Comparison of ENCODE assay signal across 8 cellular contexts in the genomic region with DNA sequence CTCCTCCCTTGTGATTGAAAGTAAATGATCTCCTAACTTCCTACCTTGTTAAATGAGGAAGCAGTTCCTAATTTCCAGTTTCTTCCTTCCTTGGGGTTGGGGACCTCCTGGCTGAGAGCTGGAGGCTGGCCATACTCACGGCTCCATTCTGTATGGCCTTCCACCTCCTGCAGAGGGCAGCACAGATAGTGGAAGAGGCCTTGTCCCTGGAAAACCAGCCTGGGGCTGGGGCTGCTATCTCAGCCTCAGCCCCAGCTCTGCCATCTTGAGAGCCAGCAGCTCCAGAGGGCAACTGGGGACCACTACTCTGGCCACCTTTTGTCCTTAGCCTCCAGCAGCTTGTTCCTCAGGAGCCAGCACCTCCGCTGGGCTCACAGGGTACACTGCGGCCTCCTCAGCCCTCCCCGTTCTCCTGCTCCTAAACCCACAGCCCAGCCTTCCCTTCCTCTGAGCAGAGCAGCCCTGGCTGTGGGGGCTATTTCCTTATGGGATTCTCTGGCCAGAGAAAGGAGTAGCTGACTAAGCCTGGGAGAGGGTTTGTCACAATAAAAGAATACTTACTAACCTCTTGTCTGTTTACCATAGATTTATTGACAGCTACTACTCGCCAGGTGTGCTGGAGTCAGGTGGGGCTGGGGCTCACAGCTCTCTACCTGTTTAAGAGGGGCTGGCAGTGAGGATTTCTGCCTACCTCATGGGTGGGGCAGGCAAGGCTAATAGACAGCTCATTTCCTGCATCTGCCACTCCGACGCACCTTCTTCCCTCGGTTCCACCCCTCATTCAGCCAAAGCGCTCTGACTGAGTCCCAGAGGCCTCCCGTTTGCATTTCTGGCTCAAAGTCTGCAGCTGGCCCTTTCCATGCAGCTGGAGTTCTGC. TPM values are rescaled to one million over a fixed set of nuclear protein-coding genes. Genes with fewer than 3 reads are reported as not detected.
DNase-seq lines count a peak whose midpoint lies in the region; ATAC-seq, FAIRE-seq and TF ChIP-seq lines count a peak whose summit lies in the region.

No MANE protein-coding gene starts in this region.

- POLR2A ChIA-PET in HepG2 (lab: Yijun Ruan, JAX), result interaction anchor here (0.8 to 2.6 kb wide), 13 partner anchors 10 to 178 kb away, joined by 3 to 22 read pairs (median 5); a partner anchor contains a TSS

- BruUV-seq in HepG2 (replicated peaks; lab: Mats Ljungman, UMichigan), result no TSS peak

- peaks cover 6% of the 10 kb centered on the region for H3K36me3 Mint-ChIP-seq in chondrocyte (ENCODE audit: low read depth)

- H3K27ac Mint-ChIP-seq in chondrocyte (ENCODE audit: unreplicated experiment), result no peak overlapping the region

- CTCF ChIA-PET in HepG2 (lab: Yijun Ruan, JAX; ENCODE audit: low intra/inter-chr PET ratio, low total read pairs), result interaction anchor here (0.7 to 2.0 kb wide), 6 partner anchors 32 to 198 kb away, joined by 3 to 11 read pairs (median 4); no protein-coding TSS in a partner anchor

- H3K79me2 ChIP-seq in HepG2 (ENCODE audit: insufficient read depth, low read length), result peaks cover 2% of the 10 kb centered on the region

- TF ChIP-seq POLR2A in HepG2 (IDR thresholded peaks at IDR 0.05; ENCODE audit: insufficient read depth in 1 of 2, low read depth in 2 of 2, low read length in 2 of 2), result no peak

- no peak overlapping the region for H3K4me3 Mint-ChIP-seq in chondrocyte (ENCODE audit: unreplicated experiment)

- no peaks in the 10 kb centered on the region for H3K27me3 ChIP-seq in HepG2 (ENCODE audit: control insufficient read depth in 1 of 2, insufficient read depth in 2 of 2, low read length in 2 of 2)

- TF ChIP-seq RAD21 in HepG2 (CRISPR knock-in tag; IDR thresholded peaks at IDR 0.05), result peak; percentile 90

- in situ Hi-C loops in HepG2 (cut with HindIII; ENCODE audit: extremely low pct_ligation_motif_present, low pct_unique_long_range_greater_than_20kb), result loop anchor here (10.0 kb wide), 1 partner anchor 199 kb away; no protein-coding TSS in a partner anchor

- no peaks in the 10 kb centered on the region for H3K27me3 Mint-ChIP-seq in chondrocyte (ENCODE audit: low read depth)

- H2AFZ ChIP-seq in HepG2 (ENCODE audit: low read length), result no peak overlapping the region

- TF ChIP-seq CTCF in AG09319 (IDR thresholded peaks at IDR 0.05; ENCODE audit: low read depth, low read length) (peak; percentile 82), chondrocyte (IDR thresholded peaks at IDR 0.05) (peak; percentile 87), HepG2 (CRISPR knock-in tag; IDR thresholded peaks at IDR 0.05) (peak; percentile 89)

- DNase-seq in AG09319 (ENCODE audit: extremely low read depth, low read depth), result no peak
- peak; percentile 52 for DNase-seq in NCI-H2227 treated with DMSO at 0.1 percent for 48 hours (lab: John Stamatoyannopoulos, UW)
- DNase-seq in chondrocyte (ENCODE audit: low spot score), result no peak
- DNase-seq in HepG2 (ENCODE audit: low spot score), result peak; percentile 61
- peak; percentile 37 for DNase-seq in stimulated activated CD8-positive, alpha-beta memory T cell treated with anti-CD3 and anti-CD28 coated beads, Interleukin-12 subunit alpha, Interleukin-12 subunit beta, amount 100 ng/mL, for 1 hour (ENCODE audit: low read depth)

- peaks cover 6% of the 10 kb centered on the region for H3K4me1 Mint-ChIP-seq in chondrocyte (ENCODE audit: low read depth)

- no peak overlapping the region for H3K4me3 ChIP-seq in HepG2 (replicated peaks in 1 of 3; ENCODE audit: insufficient read depth in 1 of 3, low read depth in 2 of 3, low read length in 3 of 3)

- no peak overlapping the region for H3K27ac ChIP-seq in HepG2 (ENCODE audit: extremely low read length, insufficient read depth, low read length)

- H3K9ac ChIP-seq in HepG2 (ENCODE audit: insufficient read depth, low read depth, low read length), result no peak overlapping the region

- no peaks in the 10 kb centered on the region for H3K9me3 ChIP-seq in HepG2 (ENCODE audit: low read length)

- H3K9me3 Mint-ChIP-seq in chondrocyte (ENCODE audit: low read depth), result no peaks in the 10 kb centered on the region

- H4K20me1 ChIP-seq in HepG2 (ENCODE audit: insufficient read depth, low read length), result no peaks in the 10 kb centered on the region

- H3K4me2 ChIP-seq in HepG2 (ENCODE audit: low read depth, low read length), result no peak overlapping the region

- TF ChIP-seq EP300 in HepG2 (IDR thresholded peaks at IDR 0.05; ENCODE audit: low read depth in 2 of 2, low read length in 2 of 2) (no peak), HepG2 (CRISPR knock-in tag; IDR thresholded peaks at IDR 0.05; ENCODE audit: borderline replicate concordance) (no peak)

- H3K36me3 ChIP-seq in HepG2 (replicated peaks in 1 of 2; ENCODE audit: control insufficient read depth in 1 of 2, insufficient read depth in 2 of 2, low read length in 2 of 2), result peaks cover 11 to 30% of the 10 kb centered on the region in 2 experiments; a peak in 4 of 5 replicates

- ATAC-seq in GM21723 (IDR thresholded peaks at IDR 0.05; ENCODE audit: unreplicated experiment) (peak; percentile 51), HepG2 (peak; percentile 95), GM21381 (IDR thresholded peaks at IDR 0.05; ENCODE audit: unreplicated experiment) (no peak)
- peak; percentile 80 to 83 for ATAC-seq in activated CD4-positive, CD25-positive, alpha-beta regulatory T cell treated with anti-CD3 and anti-CD28 coated beads, Interleukin-2, amount 50 U/mL, for 24 hours

- FAIRE-seq in HepG2 (lab: Jason Lieb, UNC), result peak; percentile 81

- WGBS in HepG2 (ENCODE audit: low lambda C conversion rate), result 82% methylated on average over 8 of the region's 10 CpGs

- intact Hi-C loops in HepG2 (cut with micrococcal nuclease; ENCODE audit: unreplicated experiment), result loop anchor here (1.0 kb wide), 1 partner anchor 100 kb away; no protein-coding TSS in a partner anchor

- peaks cover 16% of the 10 kb centered on the region for H3K4me1 ChIP-seq in HepG2 (ENCODE audit: insufficient read depth, low read length)

RNA-seq across cellular contexts. Expression of a gene that starts 6.3 kb away (rescaled TPM):
- total RNA-seq in chondrocyte, result 20.8 to 23.9 TPM (median 22.8 TPM) in 3 replicates
- total RNA-seq in HepG2 (2016; rRNA removed; fragmentation: Illumina TruSeq; extraction: Trizol), result 4.2 and 9.0 TPM in 2 replicates
- 5.8 and 6.9 TPM in 2 replicates for total RNA-seq in HepG2 (2016; cell fraction: cytosol; rRNA removed; fragmentation: Illumina TruSeq; extraction: Trizol; ENCODE audit: low read depth)
- 3.5 and 8.7 TPM in 2 replicates for total RNA-seq in HepG2 (2016; cell fraction: insoluble cytoplasmic fraction; rRNA removed; fragmentation: Illumina TruSeq; extraction: Trizol)
- total RNA-seq in HepG2 (2016; cell fraction: membrane; rRNA removed; fragmentation: Illumina TruSeq; extraction: Trizol), result 5.1 and 5.2 TPM in 2 replicates
- total RNA-seq in HepG2 (2016; cell fraction: nucleus; rRNA removed; fragmentation: Illumina TruSeq; extraction: Trizol), result 11.7 and 11.9 TPM in 2 replicates
- polyA plus RNA-seq in HepG2 (2011; rRNA removed), result 6.1 and 6.8 TPM in 2 replicates
- polyA plus RNA-seq in HepG2 (2011; cell fraction: cytosol; rRNA removed), result 3.9 and 4.6 TPM in 2 replicates
- 23.3 and 24.8 TPM in 2 replicates for polyA plus RNA-seq in HepG2 (2011; cell fraction: nucleus; rRNA removed)
- 4.1 and 4.7 TPM in 2 replicates for polyA plus RNA-seq in HepG2 (2012)
- 3.2 TPM in 2 replicates for polyA plus RNA-seq in HepG2 (2016; cell fraction: cytosol; fragmentation: Illumina TruSeq; extraction: Trizol; ENCODE audit: low read depth)
- 3.8 and 4.7 TPM in 2 replicates for polyA plus RNA-seq in HepG2 (2016; cell fraction: insoluble cytoplasmic fraction; fragmentation: Illumina TruSeq; extraction: Trizol; ENCODE audit: low read depth)
- polyA plus RNA-seq in HepG2 (2016; cell fraction: membrane; fragmentation: Illumina TruSeq; extraction: Trizol; ENCODE audit: low read depth), result 2.9 and 3.0 TPM in 2 replicates
- 14.3 and 14.8 TPM in 2 replicates for polyA plus RNA-seq in HepG2 (2016; cell fraction: nucleus; fragmentation: Illumina TruSeq; extraction: Trizol; ENCODE audit: insufficient read depth, low read depth)
- 21.3 and 41.3 TPM in 2 replicates for polyA minus RNA-seq in HepG2 (2011; rRNA and poly(A)+ RNA removed; ENCODE audit: low replicate concordance)
- 1.7 and 3.0 TPM in 2 replicates for polyA minus RNA-seq in HepG2 (2011; cell fraction: cytosol; rRNA and poly(A)+ RNA removed)
- 24.1 and 26.1 TPM in 2 replicates for polyA minus RNA-seq in HepG2 (2011; cell fraction: nucleus; rRNA and poly(A)+ RNA removed)

RNA-seq across cellular contexts. Expression of a gene that starts 6.3 kb away (rescaled TPM):
- total RNA-seq in chondrocyte, result 120 to 142 TPM (median 131 TPM) in 3 replicates
- total RNA-seq in HepG2 (2016; rRNA removed; fragmentation: Illumina TruSeq; extraction: Trizol), result 223 and 286 TPM in 2 replicates
- 67.0 and 70.3 TPM in 2 replicates for total RNA-seq in HepG2 (2016; cell fraction: cytosol; rRNA removed; fragmentation: Illumina TruSeq; extraction: Trizol; ENCODE audit: low read depth)
- total RNA-seq in HepG2 (2016; cell fraction: insoluble cytoplasmic fraction; rRNA removed; fragmentation: Illumina TruSeq; extraction: Trizol), result 235 and 275 TPM in 2 replicates
- 130 and 131 TPM in 2 replicates for total RNA-seq in HepG2 (2016; cell fraction: membrane; rRNA removed; fragmentation: Illumina TruSeq; extraction: Trizol)
- total RNA-seq in HepG2 (2016; cell fraction: nucleus; rRNA removed; fragmentation: Illumina TruSeq; extraction: Trizol), result 55.1 and 64.8 TPM in 2 replicates
- 210 and 218 TPM in 2 replicates for polyA plus RNA-seq in HepG2 (2011; rRNA removed)
- polyA plus RNA-seq in HepG2 (2011; cell fraction: cytosol; rRNA removed), result 334 and 368 TPM in 2 replicates
- polyA plus RNA-seq in HepG2 (2011; cell fraction: nucleus; rRNA removed), result 51.9 and 67.9 TPM in 2 replicates
- 173 and 177 TPM in 2 replicates for polyA plus RNA-seq in HepG2 (2012)
- 77.8 and 80.3 TPM in 2 replicates for polyA plus RNA-seq in HepG2 (2016; cell fraction: cytosol; fragmentation: Illumina TruSeq; extraction: Trizol; ENCODE audit: low read depth)
- 282 and 311 TPM in 2 replicates for polyA plus RNA-seq in HepG2 (2016; cell fraction: insoluble cytoplasmic fraction; fragmentation: Illumina TruSeq; extraction: Trizol; ENCODE audit: low read depth)
- 120 and 124 TPM in 2 replicates for polyA plus RNA-seq in HepG2 (2016; cell fraction: membrane; fragmentation: Illumina TruSeq; extraction: Trizol; ENCODE audit: low read depth)
- polyA plus RNA-seq in HepG2 (2016; cell fraction: nucleus; fragmentation: Illumina TruSeq; extraction: Trizol; ENCODE audit: insufficient read depth, low read depth), result 90.6 and 90.7 TPM in 2 replicates
- 326 and 552 TPM in 2 replicates for polyA minus RNA-seq in HepG2 (2011; rRNA and poly(A)+ RNA removed; ENCODE audit: low replicate concordance)
- 107 and 121 TPM in 2 replicates for polyA minus RNA-seq in HepG2 (2011; cell fraction: cytosol; rRNA and poly(A)+ RNA removed)
- polyA minus RNA-seq in HepG2 (2011; cell fraction: nucleus; rRNA and poly(A)+ RNA removed), result 37.5 and 37.7 TPM in 2 replicates

RNA-seq across cellular contexts. Expression of a gene that starts 7.0 kb away (rescaled TPM):
- total RNA-seq in chondrocyte (not detected in 3 replicates), HepG2 (2016; rRNA removed; fragmentation: Illumina TruSeq; extraction: Trizol) (not detected in 2 replicates)
- total RNA-seq in HepG2 (2016; cell fraction: cytosol; rRNA removed; fragmentation: Illumina TruSeq; extraction: Trizol; ENCODE audit: low read depth), result not detected in 2 replicates
- total RNA-seq in HepG2 (2016; cell fraction: insoluble cytoplasmic fraction; rRNA removed; fragmentation: Illumina TruSeq; extraction: Trizol), result not detected in 2 replicates
- total RNA-seq in HepG2 (2016; cell fraction: membrane; rRNA removed; fragmentation: Illumina TruSeq; extraction: Trizol), result not detected in 2 replicates
- not detected in 2 replicates for total RNA-seq in HepG2 (2016; cell fraction: nucleus; rRNA removed; fragmentation: Illumina TruSeq; extraction: Trizol)
- polyA plus RNA-seq in HepG2 (2011; rRNA removed), result not detected in 2 replicates
- polyA plus RNA-seq in HepG2 (2011; cell fraction: cytosol; rRNA removed), result not detected in 2 replicates
- polyA plus RNA-seq in HepG2 (2011; cell fraction: nucleus; rRNA removed), result not detected in 2 replicates
- 0.09 and 0.12 TPM in 2 replicates for polyA plus RNA-seq in HepG2 (2012)
- polyA plus RNA-seq in HepG2 (2016; cell fraction: cytosol; fragmentation: Illumina TruSeq; extraction: Trizol; ENCODE audit: low read depth), result not detected in 2 replicates
- polyA plus RNA-seq in HepG2 (2016; cell fraction: insoluble cytoplasmic fraction; fragmentation: Illumina TruSeq; extraction: Trizol; ENCODE audit: low read depth), result not detected in 2 replicates
- polyA plus RNA-seq in HepG2 (2016; cell fraction: membrane; fragmentation: Illumina TruSeq; extraction: Trizol; ENCODE audit: low read depth), result not detected in 2 replicates
- not detected in 2 replicates for polyA plus RNA-seq in HepG2 (2016; cell fraction: nucleus; fragmentation: Illumina TruSeq; extraction: Trizol; ENCODE audit: insufficient read depth, low read depth)
- polyA minus RNA-seq in HepG2 (2011; rRNA and poly(A)+ RNA removed; ENCODE audit: low replicate concordance), result 0.12 TPM in 1 of 2 replicates, not detected in the other
- not detected in 2 replicates for polyA minus RNA-seq in HepG2 (2011; cell fraction: cytosol; rRNA and poly(A)+ RNA removed)
- not detected in 2 replicates for polyA minus RNA-seq in HepG2 (2011; cell fraction: nucleus; rRNA and poly(A)+ RNA removed)

RNA-seq across cellular contexts. Expression of a gene that starts 10.4 kb away (rescaled TPM):
- total RNA-seq in chondrocyte (1.5 to 3.3 TPM (median 2.0 TPM) in 3 replicates), HepG2 (2016; rRNA removed; fragmentation: Illumina TruSeq; extraction: Trizol) (2.3 and 3.0 TPM in 2 replicates)
- 0.62 and 0.71 TPM in 2 replicates for total RNA-seq in HepG2 (2016; cell fraction: cytosol; rRNA removed; fragmentation: Illumina TruSeq; extraction: Trizol; ENCODE audit: low read depth)
- 3.2 TPM in 2 replicates for total RNA-seq in HepG2 (2016; cell fraction: insoluble cytoplasmic fraction; rRNA removed; fragmentation: Illumina TruSeq; extraction: Trizol)
- 1.4 and 1.7 TPM in 2 replicates for total RNA-seq in HepG2 (2016; cell fraction: membrane; rRNA removed; fragmentation: Illumina TruSeq; extraction: Trizol)
- 2.2 and 3.1 TPM in 2 replicates for total RNA-seq in HepG2 (2016; cell fraction: nucleus; rRNA removed; fragmentation: Illumina TruSeq; extraction: Trizol)
- 1.5 and 1.7 TPM in 2 replicates for polyA plus RNA-seq in HepG2 (2011; rRNA removed)
- polyA plus RNA-seq in HepG2 (2011; cell fraction: cytosol; rRNA removed), result 1.4 and 1.5 TPM in 2 replicates
- polyA plus RNA-seq in HepG2 (2011; cell fraction: nucleus; rRNA removed), result 1.5 and 2.0 TPM in 2 replicates
- 0.89 and 1.6 TPM in 2 replicates for polyA plus RNA-seq in HepG2 (2012)
- 0.54 and 0.60 TPM in 2 replicates for polyA plus RNA-seq in HepG2 (2016; cell fraction: cytosol; fragmentation: Illumina TruSeq; extraction: Trizol; ENCODE audit: low read depth)
- polyA plus RNA-seq in HepG2 (2016; cell fraction: insoluble cytoplasmic fraction; fragmentation: Illumina TruSeq; extraction: Trizol; ENCODE audit: low read depth), result 3.2 TPM in 2 replicates
- polyA plus RNA-seq in HepG2 (2016; cell fraction: membrane; fragmentation: Illumina TruSeq; extraction: Trizol; ENCODE audit: low read depth), result 0.99 and 1.1 TPM in 2 replicates
- polyA plus RNA-seq in HepG2 (2016; cell fraction: nucleus; fragmentation: Illumina TruSeq; extraction: Trizol; ENCODE audit: insufficient read depth, low read depth), result 5.3 and 6.6 TPM in 2 replicates
- polyA minus RNA-seq in HepG2 (2011; rRNA and poly(A)+ RNA removed; ENCODE audit: low replicate concordance), result 1.5 and 5.0 TPM in 2 replicates
- polyA minus RNA-seq in HepG2 (2011; cell fraction: cytosol; rRNA and poly(A)+ RNA removed), result 0.53 and 0.69 TPM in 2 replicates
- polyA minus RNA-seq in HepG2 (2011; cell fraction: nucleus; rRNA and poly(A)+ RNA removed), result 1.7 and 1.9 TPM in 2 replicates

RNA-seq across cellular contexts. Expression of a gene that starts 15.5 kb away (rescaled TPM):
- 29.7 to 32.9 TPM (median 30.7 TPM) in 3 replicates for total RNA-seq in chondrocyte
- total RNA-seq in HepG2 (2016; rRNA removed; fragmentation: Illumina TruSeq; extraction: Trizol), result 2.8 and 3.5 TPM in 2 replicates
- 0.53 and 1.1 TPM in 2 replicates for total RNA-seq in HepG2 (2016; cell fraction: cytosol; rRNA removed; fragmentation: Illumina TruSeq; extraction: Trizol; ENCODE audit: low read depth)
- 3.1 and 3.8 TPM in 2 replicates for total RNA-seq in HepG2 (2016; cell fraction: insoluble cytoplasmic fraction; rRNA removed; fragmentation: Illumina TruSeq; extraction: Trizol)
- total RNA-seq in HepG2 (2016; cell fraction: membrane; rRNA removed; fragmentation: Illumina TruSeq; extraction: Trizol), result 1.3 and 1.9 TPM in 2 replicates
- total RNA-seq in HepG2 (2016; cell fraction: nucleus; rRNA removed; fragmentation: Illumina TruSeq; extraction: Trizol), result 0.75 and 0.81 TPM in 2 replicates
- 2.6 TPM in 2 replicates for polyA plus RNA-seq in HepG2 (2011; rRNA removed)
- 1.9 and 2.6 TPM in 2 replicates for polyA plus RNA-seq in HepG2 (2011; cell fraction: cytosol; rRNA removed)
- polyA plus RNA-seq in HepG2 (2011; cell fraction: nucleus; rRNA removed), result 4.6 and 5.6 TPM in 2 replicates
- polyA plus RNA-seq in HepG2 (2012), result 3.4 and 4.3 TPM in 2 replicates
- 0.87 and 1.5 TPM in 2 replicates for polyA plus RNA-seq in HepG2 (2016; cell fraction: cytosol; fragmentation: Illumina TruSeq; extraction: Trizol; ENCODE audit: low read depth)
- 1.5 and 1.7 TPM in 2 replicates for polyA plus RNA-seq in HepG2 (2016; cell fraction: insoluble cytoplasmic fraction; fragmentation: Illumina TruSeq; extraction: Trizol; ENCODE audit: low read depth)
- 0.65 and 0.95 TPM in 2 replicates for polyA plus RNA-seq in HepG2 (2016; cell fraction: membrane; fragmentation: Illumina TruSeq; extraction: Trizol; ENCODE audit: low read depth)
- polyA plus RNA-seq in HepG2 (2016; cell fraction: nucleus; fragmentation: Illumina TruSeq; extraction: Trizol; ENCODE audit: insufficient read depth, low read depth), result 1.8 and 2.3 TPM in 2 replicates
- polyA minus RNA-seq in HepG2 (2011; rRNA and poly(A)+ RNA removed; ENCODE audit: low replicate concordance), result 0.26 and 2.1 TPM in 2 replicates
- 0.89 and 1.9 TPM in 2 replicates for polyA minus RNA-seq in HepG2 (2011; cell fraction: cytosol; rRNA and poly(A)+ RNA removed)
- polyA minus RNA-seq in HepG2 (2011; cell fraction: nucleus; rRNA and poly(A)+ RNA removed), result 0.75 and 1.0 TPM in 2 replicates

Comparison
In these comparisons a context has a peak if more than half of its experiments do, and no peak if none do; other contexts are left out.
1. DNase-seq: peak in NCI-H2227 treated with DMSO at 0.1 percent for 48 hours (single experiment), HepG2 (single experiment) and stimulated activated CD8-positive, alpha-beta memory T cell treated with anti-CD3 and anti-CD28 coated beads, Interleukin-12 subunit alpha, Interleukin-12 subunit beta, amount 100 ng/mL, for 1 hour (single experiment); none in AG09319 (single experiment) and chondrocyte (single experiment).
2. Peak in every context shown above with its lines, with median percentiles within 50 percentile points of each other: CTCF ChIP-seq.